In genomic region chr16:89287777-89288576, GRCh38 we compare ENCODE assay signal across 18 cellular contexts.
"Had no signal": no experiment of that assay in that cellular context is flagged by ENCODE, and none has a peak within 500 bp of the region (broad histone marks: within the 10 kb centered on the region; RNA-seq: fewer than 3 reads in every experiment).

No MANE protein-coding gene starts in this region.

- DNase-seq: activated CD4-positive, alpha-beta T cell treated with anti-CD3 and anti-CD28 coated beads for 48 hours; activated effector memory CD4-positive, alpha-beta T cell treated with Interleukin-2 at 50 U/mL for 16 hours; activated T-cell treated with anti-CD3 and anti-CD28 coated beads, Interleukin-2, amount 50 U/mL, for 4 hours; amniotic stem cell; body of pancreas; cortex of kidney; effector memory CD4-positive, alpha-beta T cell; foreskin melanocyte; head of caudate nucleus; left colon; naive B cell; stimulated activated CD4-positive, alpha-beta T cell treated with anti-CD3 and anti-CD28 coated beads, Interleukin-4, amount 100 ng/mL, for 1 hour; stimulated activated naive CD8-positive, alpha-beta T cell treated with anti-CD3 and anti-CD28 coated beads, Interleukin-15, Interleukin-2, amounts not matched to agents 100 U/mL and 50 U/mL, for 24 hours; transverse colon had no signal

- H3K36me3 Mint-ChIP-seq: activated naive CD8-positive, alpha-beta T cell; naive B cell had no signal

- ATAC-seq: activated T-cell treated with anti-CD3 and anti-CD28 coated beads, Interleukin-2, amount 50 U/mL, for 4 hours; body of pancreas; left colon; stimulated activated naive CD8-positive, alpha-beta T cell treated with anti-CD3 and anti-CD28 coated beads, Interleukin-15, Interleukin-2, amounts not matched to agents 100 U/mL and 50 U/mL, for 24 hours had no signal

- H3K4me1 ChIP-seq: body of pancreas, transverse colon had no signal

- H3K27ac ChIP-seq: body of pancreas, epithelial cell of prostate, transverse colon had no signal

- H3K4me3 Mint-ChIP-seq: activated naive CD8-positive, alpha-beta T cell; activated T-cell treated with anti-CD3 and anti-CD28 coated beads, Interleukin-2, amount 50 U/mL, for 4 hours; central memory CD8-positive, alpha-beta T cell; naive B cell; T-helper 1 cell treated with Interleukin-12 subunit alpha and Interleukin-12 subunit beta and Interleukin-4 antibody, amounts not matched to agents 30 μg/mL and 1 μg/mL, for 36 hours had no signal

- H3K27me3 Mint-ChIP-seq: activated naive CD8-positive, alpha-beta T cell; central memory CD8-positive, alpha-beta T cell; naive B cell had no signal

- H3K27me3 ChIP-seq: body of pancreas, transverse colon had no signal

- H3K27ac Mint-ChIP-seq: activated naive CD8-positive, alpha-beta T cell; T-helper 1 cell treated with Interleukin-12 subunit alpha and Interleukin-12 subunit beta and Interleukin-4 antibody, amounts not matched to agents 30 μg/mL and 1 μg/mL, for 36 hours had no signal

- H3K9me3 Mint-ChIP-seq: activated T-cell treated with anti-CD3 and anti-CD28 coated beads, Interleukin-2, amount 50 U/mL, for 4 hours; central memory CD8-positive, alpha-beta T cell; naive B cell; T-helper 1 cell treated with Interleukin-12 subunit alpha and Interleukin-12 subunit beta and Interleukin-4 antibody, amounts not matched to agents 30 μg/mL and 1 μg/mL, for 36 hours had no signal

- H3K9me3 ChIP-seq: body of pancreas, transverse colon had no signal

- H3K4me3 ChIP-seq: body of pancreas, transverse colon had no signal
